8 cellular contexts compared by ENCODE assay signal in genomic region chr17:4161179-4161559, GRCh38. TPM values are rescaled to one million over a fixed set of nuclear protein-coding genes. Genes with fewer than 3 reads are reported as not detected.
DNase-seq lines count a peak whose midpoint lies in the region; ATAC-seq and TF ChIP-seq lines count a peak whose summit lies in the region.

No MANE protein-coding gene starts in this region.

- WGBS in adrenal gland, 4 donors, result 31 to 42% (median 36%) methylated on average over 7 of the region's 7 CpGs

- peak overlapping the region; percentile 31 to 82 (median 68) for H3K27ac ChIP-seq in adrenal gland

- peak; percentile 23 for ATAC-seq in left lobe of liver
- ATAC-seq in HG03196 (IDR thresholded peaks at IDR 0.05; ENCODE audit: unreplicated experiment), result no peak

- TF ChIP-seq CTCF in AG04449 (IDR thresholded peaks at IDR 0.05; ENCODE audit: insufficient read depth, low read length, missing control alignments) (peak; percentile 3), adrenal gland (IDR thresholded peaks at IDR 0.05) (peak in 4 of 6 experiments; percentile 15 to 52 (median 42))

- peak in 1 of 2 donors; percentile 16 for TF ChIP-seq POLR2A in adrenal gland (IDR thresholded peaks at IDR 0.05)

- intact Hi-C loops in adrenal gland (cut with DNase I), result no loop called here

- no peaks in the 10 kb centered on the region for H3K27me3 ChIP-seq in adrenal gland

- CTCF ChIA-PET in AG04449 (lab: Yijun Ruan, JAX), result interaction anchor here (1.0 to 1.1 kb wide), 2 partner anchors 32 to 252 kb away, joined by 3 read pairs; no protein-coding TSS in a partner anchor

- DNase-seq in AG04449 (ENCODE audit: low read depth, low spot score) (peak; percentile 46), HS-27A (ENCODE audit: low read depth) (peak; percentile 9), adrenal gland (peak; percentile 51 to 91 (median 79)), left lobe of liver (ENCODE audit: low spot score) (no peak), NCI-H82 (lab: John Stamatoyannopoulos, UW) (no peak), mesenteric fat pad (ENCODE audit: low spot score) (no peak)
- DNase-seq in activated T-cell treated with anti-CD3 and anti-CD28 coated beads, Interleukin-2, amount 50 U/mL, for 48 hours, result no peak

- H3K9me3 ChIP-seq in adrenal gland (replicated peaks in 1 of 3), result no peaks in the 10 kb centered on the region

- no peak overlapping the region for H3K4me3 ChIP-seq in AG04449 (ENCODE audit: low read depth, low read length)
- H3K4me3 ChIP-seq in adrenal gland, result no peak overlapping the region

- POLR2A ChIA-PET in AG04449 (lab: Yijun Ruan, JAX), result interaction anchor here (1.6 kb wide), 1 partner anchor 18 kb away, joined by 5 read pairs; no protein-coding TSS in a partner anchor

- peaks cover 23 to 31% of the 10 kb centered on the region in 2 donors for H3K4me1 ChIP-seq in adrenal gland (replicated peaks in 1 of 2)

- H3K36me3 ChIP-seq in adrenal gland (replicated peaks in 1 of 2), result peaks cover 0 to 17% of the 10 kb centered on the region in 2 donors

RNA-seq across cellular contexts. Expression of gene CYB5D2, which starts 18.2 kb away (rescaled TPM):
- total RNA-seq in adrenal gland (10 to 100 TPM; 15.8 to 67.3 (median 48.1) TPM), left lobe of liver (18.8 TPM), mesenteric fat pad (16.6 TPM)
- 10 to 100 TPM; 23.7 to 31.5 (median 24.7) TPM for polyA plus RNA-seq in adrenal gland

RNA-seq across cellular contexts. Expression of gene ZZEF1, which starts 18.3 kb away (rescaled TPM):
- total RNA-seq in adrenal gland (10 to 100 TPM; 33.2 to 73.4 (median 47.8) TPM), left lobe of liver (19.1 TPM), mesenteric fat pad (56.2 TPM)
- polyA plus RNA-seq in adrenal gland, result 10 to 100 TPM; 16.9 to 22.7 (median 21.2) TPM

Comparison
In these comparisons a context has a peak if more than half of its experiments do, and no peak if none do; other contexts are left out.
1. DNase-seq: peak in AG04449 (single experiment), HS-27A (single experiment) and adrenal gland (7 of 7); none in left lobe of liver (single experiment), NCI-H82 (single experiment), mesenteric fat pad (single experiment) and activated T-cell treated with anti-CD3 and anti-CD28 coated beads, Interleukin-2, amount 50 U/mL, for 48 hours (0 of 2).